In genomic region chr1:235583511-235584001, GRCh38 we compare ENCODE assay signal across 1 cellular context.
TF ChIP-seq lines count a peak whose summit lies in the region.

No MANE protein-coding gene starts in this region.

TF ChIP-seq in WTC11, 78 proteins besides CTCF, POLR2A, EP300 and RAD21:
- TF ChIP-seq ATF2 (CRISPR knock-in tag; IDR thresholded peaks at IDR 0.05; ENCODE audit: borderline replicate concordance, low read depth) = no peak
- no peak for TF ChIP-seq ZNF532 (CRISPR knock-in tag; IDR thresholded peaks at IDR 0.05; ENCODE audit: borderline replicate concordance)
